In genomic region chr4:111433436-111433835, GRCh38 we compare ENCODE assay signal across 21 cellular contexts.
"Had no signal": no experiment of that assay in that cellular context is flagged by ENCODE, and none has a peak within 500 bp of the region (broad histone marks: within the 10 kb centered on the region; RNA-seq: fewer than 3 reads in every experiment).

No MANE protein-coding gene starts in this region.

- DNase-seq: effector memory CD4-positive, alpha-beta T cell; esophagus squamous epithelium; foreskin melanocyte; head of caudate nucleus; hippocampal formation; left colon; left ventricle myocardium superior; mesendoderm; naive thymus-derived CD4-positive, alpha-beta T cell; nephron progenitor cell; right lobe of liver; spleen; stimulated activated CD4-positive, alpha-beta T cell treated with anti-CD3 and anti-CD28 coated beads, Interleukin-15, amount 100 ng/mL, for 24 hours; stimulated activated CD4-positive, alpha-beta T cell treated with anti-CD3 and anti-CD28 coated beads, Interleukin-1b, Interleukin-23, amount 100 ng/mL, for 48 hours; stimulated activated CD4-positive, alpha-beta T cell treated with anti-CD3 and anti-CD28 coated beads, Interleukin-4, amount 100 ng/mL, for 24 hours; testis; transverse colon had no signal

- H2AFZ ChIP-seq: parathyroid adenoma had no signal

- H3K9me3 ChIP-seq: esophagus squamous epithelium, prostate gland, right lobe of liver, testis had no signal

- ATAC-seq: left colon; left ventricle myocardium superior; naive thymus-derived CD4-positive, alpha-beta T cell; right lobe of liver; stimulated activated memory B cell treated with anti-CD40 and anti-IgM and Interleukin-4, amounts not matched to agents 10 μg/mL and 1 μg/mL and 100 μg/mL, for 72 hours had no signal

- H3K4me1 ChIP-seq: esophagus squamous epithelium, parathyroid adenoma, prostate gland, right lobe of liver, spleen, testis had no signal

- H3K27ac ChIP-seq: esophagus squamous epithelium, parathyroid adenoma, prostate gland, right lobe of liver, spleen, testis had no signal

- H3K4me3 ChIP-seq: esophagus squamous epithelium, lung, prostate gland, right lobe of liver, spleen, testis, transverse colon had no signal

- H3K79me2 ChIP-seq: parathyroid adenoma had no signal

- H3K27me3 ChIP-seq: esophagus squamous epithelium, right lobe of liver, spleen, testis, transverse colon had no signal

- H3K36me3 ChIP-seq: esophagus squamous epithelium, prostate gland, right lobe of liver, spleen, transverse colon had no signal

- H3K9ac ChIP-seq: parathyroid adenoma had no signal
